Comparison of ENCODE assay signal across 8 cellular contexts in genomic region chr4:15162465-15163283, GRCh38.
DNase-seq lines count a peak whose midpoint lies in the region; ATAC-seq and TF ChIP-seq lines count a peak whose summit lies in the region.

No MANE protein-coding gene starts in this region.

- intact Hi-C loops in HCT116 (cut with micrococcal nuclease), result loop anchor here (5.0 kb wide), 2 partner anchors 290 to 1505 kb away; no protein-coding TSS in a partner anchor
- intact Hi-C loops in Panc1 (cut with micrococcal nuclease; ENCODE audit: unreplicated experiment), result no loop called here

- H3K9me2 ChIP-seq in HCT116 (ENCODE audit: insufficient read depth), result no peaks in the 10 kb centered on the region

- H3K4me2 ChIP-seq in HCT116 (ENCODE audit: low read length), result no peak overlapping the region

- H3K36me3 ChIP-seq in BJ (ENCODE audit: control insufficient read depth, insufficient read depth, low read length) (no peaks in the 10 kb centered on the region), HCT116 (ENCODE audit: control insufficient read depth in 1 of 2, insufficient read depth in 2 of 2, low read length in 2 of 2) (no peaks in the 10 kb centered on the region), Panc1 (ENCODE audit: control insufficient read depth, insufficient read depth, low read length) (no peaks in the 10 kb centered on the region)

- ATAC-seq in HCT116 (peak; percentile 66), Panc1 (no peak), HG02884 (IDR thresholded peaks at IDR 0.05; ENCODE audit: unreplicated experiment) (no peak), HG03457 (IDR thresholded peaks at IDR 0.05; ENCODE audit: unreplicated experiment) (no peak)

- peak; percentile 59 for TF ChIP-seq RAD21 in HCT116 (IDR thresholded peaks at IDR 0.05; ENCODE audit: low read depth)

- CTCF ChIA-PET in BJ (lab: Yijun Ruan, JAX), result interaction anchor here (0.6 to 1.7 kb wide), 12 partner anchors 9 to 1564 kb away, joined by 3 to 6 read pairs (median 4); no protein-coding TSS in a partner anchor
- CTCF ChIA-PET in HCT116 (lab: Charles Lee), result no interaction called here
- CTCF ChIA-PET in Panc1 (lab: Charles Lee), result no interaction called here

- in situ Hi-C loops in Panc1 (cut with HindIII; ENCODE audit: low pct_unique_long_range_greater_than_20kb, low sequenced_read_pairs), result no loop called here

- no peaks in the 10 kb centered on the region for H4K20me1 ChIP-seq in HCT116 (ENCODE audit: insufficient read depth)

- H3K79me2 ChIP-seq in HCT116 (ENCODE audit: insufficient read depth, low read length), result no peaks in the 10 kb centered on the region

- H3K27me3 ChIP-seq in BJ (ENCODE audit: control insufficient read depth, insufficient read depth, low read length), result no peaks in the 10 kb centered on the region; the same call in 1 of the 2 replicates
- 0 out of 2 replicates have a peak, but pooled peaks cover 5% of the 10 kb centered on the region for H3K27me3 ChIP-seq in HCT116 (ENCODE audit: insufficient read depth, low read length)
- H3K27me3 ChIP-seq in Panc1 (ENCODE audit: control insufficient read depth, insufficient read depth, low read length), result no peaks in the 10 kb centered on the region

- TF ChIP-seq POLR2A in HCT116 (IDR thresholded peaks at IDR 0.05; ENCODE audit: borderline replicate concordance, extremely low read depth, insufficient read depth, insufficient read length), result no peak

- DNase-seq in BJ (ENCODE audit: low read depth) (no peak), HCT116 (ENCODE audit: low read depth, low spot score) (no peak), Panc1 (ENCODE audit: low read depth, low spot score) (no peak), fibroblast of the conjunctiva (ENCODE audit: low read depth) (peak; percentile 35), OCI-M2 (lab: John Stamatoyannopoulos, UW; ENCODE audit: unreplicated experiment) (no peak)
- no peak for DNase-seq in activated CD8-positive, alpha-beta memory T cell treated with anti-CD3 and anti-CD28 coated beads, Interleukin-2, amount 50 U/mL, for 48 hours

- RAD21 ChIA-PET in HCT116 (lab: Charles Lee; ENCODE audit: low non-redundant PET in 1 of 2, low total read pairs in 2 of 2, uncharacterized antibody in 2 of 2, unreplicated experiment in 2 of 2), result no interaction called here

- no peak overlapping the region for H3K4me3 ChIP-seq in BJ (ENCODE audit: low read depth, low read length)
- no peak overlapping the region for H3K4me3 ChIP-seq in HCT116 (replicated peaks in 1 of 2; ENCODE audit: low read depth in 1 of 2, low read length in 2 of 2)
- H3K4me3 ChIP-seq in Panc1 (ENCODE audit: low read depth in 2 of 2, low read length in 2 of 2), result no peak overlapping the region

- H3K9me3 ChIP-seq in HCT116 (ENCODE audit: control insufficient read depth in 1 of 2, insufficient read depth in 1 of 2, low read depth in 1 of 2, low read length in 2 of 2), result no peaks in the 10 kb centered on the region
- no peaks in the 10 kb centered on the region for H3K9me3 ChIP-seq in Panc1 (ENCODE audit: control insufficient read depth, insufficient read depth, low read depth, low read length)

- POLR2A ChIA-PET in BJ (lab: Charles Lee) (no interaction called here), HCT116 (lab: Charles Lee) (no interaction called here), Panc1 (lab: Charles Lee) (no interaction called here)

- no peak overlapping the region for H2AFZ ChIP-seq in HCT116 (ENCODE audit: low read depth, low read length, poor library complexity, severe bottlenecking)

- TF ChIP-seq CTCF in BJ (IDR thresholded peaks at IDR 0.05; ENCODE audit: insufficient read depth, low read depth, low read length) (peak; percentile 60), HCT116 (IDR thresholded peaks at IDR 0.05 in 2 of 3, conservative IDR thresholded peaks at IDR 0.05 in 1 of 3; ENCODE audit: borderline replicate concordance in 1 of 3, insufficient read depth in 1 of 3, low read depth in 2 of 3, low read length in 2 of 3) (peak; percentile 25 to 51 (median 39); a peak in 5 of 6 replicates), Panc1 (IDR thresholded peaks at IDR 0.05) (peak; percentile 30)

- H3K27ac ChIP-seq in HCT116 (ENCODE audit: low read depth, low read length) (no peak overlapping the region), Panc1 (ENCODE audit: low read length) (no peak overlapping the region)

- BruUV-seq in HCT116 (replicated peaks; lab: Mats Ljungman, UMichigan), result no TSS peak
- BruUV-seq in Panc1 (replicated peaks; lab: Mats Ljungman, UMichigan), result no TSS peak

- peaks cover 0 to 5% of the 10 kb centered on the region in 2 experiments; a peak in 1 of 4 replicates for H3K4me1 ChIP-seq in HCT116 (ENCODE audit: control insufficient read depth in 1 of 2, insufficient read depth in 2 of 2, low read length in 2 of 2)
- no peaks in the 10 kb centered on the region for H3K4me1 ChIP-seq in Panc1 (ENCODE audit: control insufficient read depth, insufficient read depth, low read length)

- no peak overlapping the region for H3K9ac ChIP-seq in HCT116 (ENCODE audit: low read length)

TF ChIP-seq in HCT116, 20 proteins besides CTCF, POLR2A, EP300 and RAD21:
- TF ChIP-seq ZFX (IDR thresholded peaks at IDR 0.05), result no peak
- no peak for TF ChIP-seq YY1 (IDR thresholded peaks at IDR 0.05; ENCODE audit: extremely low read depth, insufficient replicate concordance, low read depth, low read length)
- TF ChIP-seq REST (IDR thresholded peaks at IDR 0.05; ENCODE audit: low read depth), result no peak
- TF ChIP-seq SIN3A (IDR thresholded peaks at IDR 0.05; ENCODE audit: low read depth), result no peak
- TF ChIP-seq POLR2AphosphoS5 (IDR thresholded peaks at IDR 0.05; ENCODE audit: low read depth, low read length), result no peak
- no peak for TF ChIP-seq TCF7L2 (IDR thresholded peaks at IDR 0.05; ENCODE audit: borderline replicate concordance, extremely low read depth, insufficient read depth, insufficient read length)
- no peak for TF ChIP-seq SRF (IDR thresholded peaks at IDR 0.05; ENCODE audit: low read depth)
- no peak for TF ChIP-seq FOSL1 (IDR thresholded peaks at IDR 0.05; ENCODE audit: low read depth)
- no peak for TF ChIP-seq EZH2 (IDR thresholded peaks at IDR 0.05)
- no peak for TF ChIP-seq JUND (IDR thresholded peaks at IDR 0.05)
- TF ChIP-seq MAX (IDR thresholded peaks at IDR 0.05), result no peak
